10 cellular contexts compared by ENCODE assay signal in genomic region chr19:6378036-6378435, GRCh38. TPM values are rescaled to one million over a fixed set of nuclear protein-coding genes. Genes with fewer than 3 reads are reported as not detected.
DNase-seq lines count a peak whose midpoint lies in the region.
"Had no signal": no experiment of that assay in that cellular context is flagged by ENCODE, and none has a peak within 500 bp of the region (broad histone marks: within the 10 kb centered on the region; RNA-seq: fewer than 3 reads in every experiment).

No MANE protein-coding gene starts in this region.

- peak; percentile 78 for DNase-seq in A172 (ENCODE audit: low spot score)
- peak; percentile 27 for DNase-seq in MG63
- peak; percentile 82 for DNase-seq in iris pigment epithelial cell (ENCODE audit: low read depth)
- DNase-seq in T-helper 1 cell, result no peak
- no peak for DNase-seq in stimulated activated naive CD4-positive, alpha-beta T cell treated with Interleukin-2 at 50 U/mL for 16 hours (lab: John Stamatoyannopoulos, UW)
- no peak for DNase-seq in SW 1271 (lab: John Stamatoyannopoulos, UW)
- DNase-seq: activated naive CD8-positive, alpha-beta T cell treated with anti-CD3 and anti-CD28 coated beads, Interleukin-2, amount 50 U/mL, for 24 hours; NCI-H1417 treated with DMSO at 0.1 percent for 48 hours had no signal

- no peak overlapping the region for H3K4me3 ChIP-seq in MG63
- H3K4me3 ChIP-seq: prostate gland had no signal

- peaks cover 13% of the 10 kb centered on the region; the same call in 1 of the 2 replicates for H3K36me3 ChIP-seq in MG63

- H3K9me3 ChIP-seq in MG63, result no peaks in the 10 kb centered on the region
- H3K9me3 ChIP-seq: prostate gland had no signal

- no peaks in the 10 kb centered on the region for H3K27me3 ChIP-seq in MG63

RNA-seq across cellular contexts. Expression of gene PSPN, which starts 2.3 kb away (rescaled TPM):
- 1.8 and 2.3 TPM in 2 replicates for total RNA-seq in A172 (2014; rRNA removed; shearing (Covaris generic))
- total RNA-seq in MG63 (2014; rRNA removed; shearing (Covaris generic); ENCODE audit: low replicate concordance), result 0.35 and 0.49 TPM in 2 replicates

RNA-seq across cellular contexts. Expression of gene ALKBH7, which starts 5.4 kb away (rescaled TPM):
- total RNA-seq in A172 (2014; rRNA removed; shearing (Covaris generic)), result 63.5 and 66.2 TPM in 2 replicates
- total RNA-seq in MG63 (2014; rRNA removed; shearing (Covaris generic); ENCODE audit: low replicate concordance), result 48.4 TPM in 2 replicates

RNA-seq across cellular contexts. Expression of gene GTF2F1, which starts 14.9 kb away (rescaled TPM):
- total RNA-seq in A172 (2014; rRNA removed; shearing (Covaris generic)), result 76.6 and 93.8 TPM in 2 replicates
- 49.5 and 82.8 TPM in 2 replicates for total RNA-seq in MG63 (2014; rRNA removed; shearing (Covaris generic); ENCODE audit: low replicate concordance)

RNA-seq across cellular contexts. Expression of gene CLPP, which starts 16.7 kb away (rescaled TPM):
- 111 and 113 TPM in 2 replicates for total RNA-seq in A172 (2014; rRNA removed; shearing (Covaris generic))
- total RNA-seq in MG63 (2014; rRNA removed; shearing (Covaris generic); ENCODE audit: low replicate concordance), result 72.6 and 193 TPM in 2 replicates

RNA-seq across cellular contexts. Expression of gene ACER1, which starts 44.6 kb away (rescaled TPM):
- total RNA-seq in A172 (2014; rRNA removed; shearing (Covaris generic)), result not detected in 2 replicates
- total RNA-seq in MG63 (2014; rRNA removed; shearing (Covaris generic); ENCODE audit: low replicate concordance), result not detected in 2 replicates
- total RNA-seq: urinary bladder had no signal

Comparison
In these comparisons a context has a peak if more than half of its experiments do, and no peak if none do; other contexts are left out.
1. DNase-seq: peak in A172 (single experiment), MG63 (single experiment) and iris pigment epithelial cell (single experiment); none in T-helper 1 cell (0 of 5), stimulated activated naive CD4-positive, alpha-beta T cell treated with Interleukin-2 at 50 U/mL for 16 hours (single experiment) and SW 1271 (0 of 2).